12 cellular contexts compared by ENCODE assay signal in genomic region chr11:126140106-126140931, GRCh38.
A peak's percentile ranks its signal among the peaks of the same experiment; 100 is the strongest.
DNase-seq lines count a peak whose midpoint lies in the region; ATAC-seq and TF ChIP-seq lines count a peak whose summit lies in the region.
"Had no signal": no experiment of that assay in that cellular context is flagged by ENCODE, and none has a peak within 500 bp of the region (broad histone marks: within the 10 kb centered on the region; RNA-seq: fewer than 3 reads in every experiment).

No MANE protein-coding gene starts in this region.

- peak overlapping the region; percentile 33 for H2BK12ac ChIP-seq in neuronal stem cell (ENCODE audit: low read length)

- H3K14ac ChIP-seq in neuronal stem cell (ENCODE audit: low read length) = peak overlapping the region; percentile 41

- no peak for TF ChIP-seq CTCF in right atrium auricular region (IDR thresholded peaks at IDR 0.05)
- TF ChIP-seq CTCF in fibroblast of lung (conservative IDR thresholded peaks at IDR 0.05 in 1 of 2, IDR thresholded peaks at IDR 0.05 in 1 of 2; ENCODE audit: low read depth in 1 of 2, low read length in 2 of 2) = no peak
- no peak for TF ChIP-seq CTCF in vagina (IDR thresholded peaks at IDR 0.05)

- H3K4ac ChIP-seq in neuronal stem cell (ENCODE audit: low read length) = no peak overlapping the region

- no peaks in the 10 kb centered on the region for H3K79me2 ChIP-seq in fibroblast of lung (ENCODE audit: control insufficient read depth, insufficient read depth, low read length)

- no peak overlapping the region for H2BK120ac ChIP-seq in neuronal stem cell (ENCODE audit: low read depth, low read length)

- H3K4me2 ChIP-seq in fibroblast of lung (ENCODE audit: extremely low read depth, insufficient read depth, low read length) (peak overlapping the region; percentile 52), neuronal stem cell (ENCODE audit: insufficient read depth, low read length, poor library complexity, severe bottlenecking) (no peak overlapping the region)

- H3K4me1 ChIP-seq in right atrium auricular region = peaks cover 0 to 41% of the 10 kb centered on the region in 2 donors
- H3K4me1 ChIP-seq in fibroblast of lung (ENCODE audit: control insufficient read depth, extremely low read depth, insufficient read depth, low read length) = peaks cover 18% of the 10 kb centered on the region
- peaks cover 0 to 11% of the 10 kb centered on the region in 2 donors for H3K4me1 ChIP-seq in neuronal stem cell (ENCODE audit: control insufficient read depth in 2 of 2, insufficient read depth in 1 of 2, low read depth in 1 of 2, low read length in 2 of 2)
- peaks cover 55% of the 10 kb centered on the region for H3K4me1 ChIP-seq in vagina

- no peak for TF ChIP-seq POLR2A in vagina (IDR thresholded peaks at IDR 0.05)

- peak; percentile 42 for ATAC-seq in Right ventricle myocardium superior (ENCODE audit: poor library complexity)
- no peak for ATAC-seq in HG02981 (IDR thresholded peaks at IDR 0.05; ENCODE audit: unreplicated experiment)

- no CpG with 5 or more reads among the region's 10 CpGs for WGBS in neuronal stem cell (ENCODE audit: extremely low coverage in 2 of 2, insufficient read length in 2 of 2, insufficient replicate concordance in 1 of 2), 2 donors

- H3K27me3 ChIP-seq in right atrium auricular region (no peaks in the 10 kb centered on the region), fibroblast of lung (ENCODE audit: control insufficient read depth, insufficient read depth, low read length) (peaks cover 25% of the 10 kb centered on the region), neuronal stem cell (ENCODE audit: control insufficient read depth in 3 of 3, insufficient read depth in 3 of 3, low read depth in 1 of 3, low read length in 3 of 3) (peaks cover 0 to 89% (median 0%) of the 10 kb centered on the region in 3 experiments), vagina (no peaks in the 10 kb centered on the region)

- no peak overlapping the region for H3K27ac ChIP-seq in right atrium auricular region
- H3K27ac ChIP-seq in fibroblast of lung (ENCODE audit: insufficient read depth, low read length) = no peak overlapping the region
- H3K27ac ChIP-seq in neuronal stem cell (replicated peaks; ENCODE audit: low read length) = no peak overlapping the region
- peak overlapping the region; percentile 0 for H3K27ac ChIP-seq in vagina

- intact Hi-C loops in Right ventricle myocardium superior (cut with DNase I) = no loop called here
- intact Hi-C loops in vagina (cut with DNase I) = no loop called here

- H2AFZ ChIP-seq in fibroblast of lung (ENCODE audit: low read length) (no peak overlapping the region), neuronal stem cell (ENCODE audit: low read length) (no peak overlapping the region)

- no peak for DNase-seq in Right ventricle myocardium superior
- DNase-seq in right atrium auricular region (ENCODE audit: low spot score) = no peak
- DNase-seq in fibroblast of lung (ENCODE audit: low read depth in 2 of 2) = peak in 1 of 2 donors; percentile 45
- no peak for DNase-seq in neuronal stem cell (ENCODE audit: low spot score)
- DNase-seq in vagina (ENCODE audit: extremely low spot score in 2 of 2) = no peak
- no peak for DNase-seq in NCI-H2107 (lab: John Stamatoyannopoulos, UW)
- no peak for DNase-seq in iPS-NIHi7 (ENCODE audit: extremely low spot score)
- DNase-seq: activated CD4-positive, alpha-beta memory T cell treated with anti-CD3 and anti-CD28 coated beads for 36 hours; activated effector memory CD4-positive, alpha-beta T cell treated with anti-CD3 and anti-CD28 coated beads, Interleukin-2, amount 50 U/mL, for 16 hours; H7; OCI-M1 had no signal

- H4K8ac ChIP-seq in neuronal stem cell (ENCODE audit: low read depth, low read length) = no peak overlapping the region

- H4K20me1 ChIP-seq in fibroblast of lung (ENCODE audit: control insufficient read depth, extremely low read depth, insufficient read depth, low read length) = no peaks in the 10 kb centered on the region

- H3K9me3 ChIP-seq in right atrium auricular region (no peaks in the 10 kb centered on the region), fibroblast of lung (ENCODE audit: control insufficient read depth, insufficient read depth, low read depth, low read length) (no peaks in the 10 kb centered on the region), neuronal stem cell (replicated peaks in 1 of 2; ENCODE audit: control insufficient read depth in 2 of 2, insufficient read depth in 1 of 2, low read depth in 1 of 2, low read length in 2 of 2) (peaks cover 0 to 3% of the 10 kb centered on the region in 2 donors), vagina (no peaks in the 10 kb centered on the region)

- no peak overlapping the region for H3K4me3 ChIP-seq in right atrium auricular region
- no peak overlapping the region for H3K4me3 ChIP-seq in fibroblast of lung (replicated peaks in 1 of 4; ENCODE audit: control extremely low read depth in 1 of 4, insufficient read depth in 1 of 4, low read depth in 3 of 4, low read length in 4 of 4)
- no peak overlapping the region for H3K4me3 ChIP-seq in neuronal stem cell (ENCODE audit: low read length in 2 of 2)
- H3K4me3 ChIP-seq in vagina = no peak overlapping the region

- no peaks in the 10 kb centered on the region for H3K36me3 ChIP-seq in right atrium auricular region
- no peaks in the 10 kb centered on the region for H3K36me3 ChIP-seq in fibroblast of lung (ENCODE audit: control insufficient read depth, insufficient read depth, low read length)
- no peaks in the 10 kb centered on the region for H3K36me3 ChIP-seq in neuronal stem cell (replicated peaks in 1 of 2; ENCODE audit: control insufficient read depth in 2 of 2, insufficient read depth in 2 of 2, low read length in 2 of 2)
- no peaks in the 10 kb centered on the region for H3K36me3 ChIP-seq in vagina

- H3K23ac ChIP-seq in neuronal stem cell (ENCODE audit: low read depth, low read length, poor library complexity) = no peak overlapping the region

- peak overlapping the region; percentile 22 for H2AK5ac ChIP-seq in neuronal stem cell (ENCODE audit: low read depth, low read length)

- H4K91ac ChIP-seq in neuronal stem cell (ENCODE audit: low read depth, low read length, poor library complexity) = no peak overlapping the region

- no peak overlapping the region for H2BK5ac ChIP-seq in neuronal stem cell (ENCODE audit: low read length)

- H3K79me1 ChIP-seq in neuronal stem cell (ENCODE audit: low read depth, low read length) = no peaks in the 10 kb centered on the region

- no peak overlapping the region for H2BK15ac ChIP-seq in neuronal stem cell (ENCODE audit: low read length)

- H3K9ac ChIP-seq in fibroblast of lung (ENCODE audit: insufficient read depth, low read length) (no peak overlapping the region), neuronal stem cell (ENCODE audit: low read depth, low read length, poor library complexity) (no peak overlapping the region)

- H3K18ac ChIP-seq in neuronal stem cell (ENCODE audit: low read length) = peak overlapping the region; percentile 35
